8 cellular contexts compared by ENCODE assay signal in the genomic region with DNA sequence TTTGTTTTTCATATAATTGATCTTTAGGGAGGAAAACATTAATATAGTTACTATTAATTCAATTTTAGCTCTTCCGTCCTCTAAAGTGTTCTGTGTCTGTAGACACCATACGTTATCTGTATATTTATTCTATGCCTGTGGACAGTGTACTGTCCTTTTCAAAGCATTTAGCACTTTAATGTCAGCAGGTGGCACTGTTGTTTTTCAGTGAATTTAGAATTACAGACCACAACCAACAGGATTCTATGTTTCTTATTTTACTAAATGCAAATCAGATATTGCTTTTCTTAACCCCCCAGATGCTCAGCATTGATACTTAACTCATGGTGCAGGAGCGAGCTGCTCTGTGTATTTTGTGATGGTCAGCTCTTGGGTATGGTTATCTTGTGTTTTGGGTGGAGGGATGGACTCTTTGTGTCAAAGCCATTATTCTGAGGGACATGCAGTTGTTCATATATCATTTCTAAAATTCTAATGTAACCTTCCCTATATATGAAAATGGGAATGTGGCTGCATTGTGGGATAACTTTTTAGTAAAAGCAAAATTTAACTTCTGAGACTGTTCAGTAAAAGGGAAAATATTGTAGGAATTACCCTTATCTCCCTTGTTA.
DNase-seq lines count a peak whose midpoint lies in the region; ATAC-seq and TF ChIP-seq lines count a peak whose summit lies in the region.
"Had no signal": no experiment of that assay in that cellular context is flagged by ENCODE, and none has a peak within 500 bp of the region (broad histone marks: within the 10 kb centered on the region; RNA-seq: fewer than 3 reads in every experiment).

No MANE protein-coding gene starts in this region.

- H2AFZ ChIP-seq in PC-9 (no peak overlapping the region), fibroblast of lung (ENCODE audit: low read length) (no peak overlapping the region)

- H3K9me3 ChIP-seq in PC-9 (ENCODE audit: insufficient read depth, low read depth) = no peaks in the 10 kb centered on the region; the same call in 1 of the 2 replicates
- H3K9me3 ChIP-seq in fibroblast of lung (ENCODE audit: control insufficient read depth, insufficient read depth, low read depth, low read length) = no peaks in the 10 kb centered on the region

- intact Hi-C loops in PC-9 (cut with micrococcal nuclease; ENCODE audit: unreplicated experiment) (no loop called here), posterior vena cava (cut with DNase I) (no loop called here)

- no peaks in the 10 kb centered on the region for H3F3A ChIP-seq in PC-9 (ENCODE audit: insufficient read depth, low read depth)

- TF ChIP-seq CTCF in GM10266 (IDR thresholded peaks at IDR 0.05; ENCODE audit: control insufficient read depth, insufficient read depth, low read depth, missing control alignments) = peak; percentile 65
- TF ChIP-seq CTCF in PC-9 (conservative IDR thresholded peaks at IDR 0.05) = peak; percentile 65
- TF ChIP-seq CTCF in fibroblast of lung (conservative IDR thresholded peaks at IDR 0.05 in 1 of 2, IDR thresholded peaks at IDR 0.05 in 1 of 2; ENCODE audit: low read depth in 1 of 2, low read length in 2 of 2) = peak; percentile 38 to 64
- TF ChIP-seq CTCF in retinal pigment epithelial cell (conservative IDR thresholded peaks at IDR 0.05; ENCODE audit: low read depth, low read length) = peak; percentile 61

- CTCF ChIA-PET in PC-9 (lab: Charles Lee) = interaction anchor here (0.7 kb wide), 1 partner anchor 266 kb away, joined by 3 read pairs; no protein-coding TSS in a partner anchor

- H3K36me3 ChIP-seq in PC-9 (ENCODE audit: low read depth) = peaks cover 7% of the 10 kb centered on the region; the same call in 1 of the 2 replicates
- peaks cover 3% of the 10 kb centered on the region for H3K36me3 ChIP-seq in fibroblast of lung (ENCODE audit: control insufficient read depth, insufficient read depth, low read length)

- no peak overlapping the region for H3K9ac ChIP-seq in fibroblast of lung (ENCODE audit: insufficient read depth, low read length)

- POLR2A ChIA-PET in PC-9 (lab: Charles Lee; ENCODE audit: unreplicated experiment) = no interaction called here

- H3K4me1 ChIP-seq in PC-9 (replicated peaks; ENCODE audit: insufficient read depth) (no peaks in the 10 kb centered on the region), fibroblast of lung (ENCODE audit: control insufficient read depth, extremely low read depth, insufficient read depth, low read length) (no peaks in the 10 kb centered on the region)

- H3K9me2 ChIP-seq in PC-9 (ENCODE audit: insufficient read depth) = no peaks in the 10 kb centered on the region

- H3K27ac ChIP-seq in PC-9 (no peak overlapping the region), fibroblast of lung (ENCODE audit: insufficient read depth, low read length) (no peak overlapping the region)

- H3K4me2 ChIP-seq in PC-9 (no peak overlapping the region), fibroblast of lung (ENCODE audit: extremely low read depth, insufficient read depth, low read length) (no peak overlapping the region)

- no peaks in the 10 kb centered on the region for H4K20me1 ChIP-seq in PC-9 (ENCODE audit: insufficient read depth)
- H4K20me1 ChIP-seq in fibroblast of lung (ENCODE audit: control insufficient read depth, extremely low read depth, insufficient read depth, low read length) = no peaks in the 10 kb centered on the region

- H3K79me2 ChIP-seq in PC-9 (ENCODE audit: low read depth) = no peaks in the 10 kb centered on the region
- H3K79me2 ChIP-seq in fibroblast of lung (ENCODE audit: control insufficient read depth, insufficient read depth, low read length) = no peaks in the 10 kb centered on the region

- DNase-seq in GM10266 (ENCODE audit: extremely low spot score) = no peak
- DNase-seq in PC-9 = no peak
- peak; percentile 25 to 61 for DNase-seq in fibroblast of lung (ENCODE audit: low read depth in 2 of 2)
- peak; percentile 2 for DNase-seq in retinal pigment epithelial cell (ENCODE audit: low read depth)
- no peak for DNase-seq in posterior vena cava (ENCODE audit: low spot score)
- no peak for DNase-seq in NCI-H1930 (lab: John Stamatoyannopoulos, UW)
- DNase-seq: right cardiac atrium had no signal

- no TSS peak for BruUV-seq in PC-9 (replicated peaks; lab: Mats Ljungman, UMichigan)

- no peaks in the 10 kb centered on the region for H3K27me3 ChIP-seq in PC-9 (ENCODE audit: insufficient read depth, low read depth)
- no peaks in the 10 kb centered on the region for H3K27me3 ChIP-seq in fibroblast of lung (ENCODE audit: control insufficient read depth, insufficient read depth, low read length)

- peak; percentile 54 for ATAC-seq in HG03097 (IDR thresholded peaks at IDR 0.05; ENCODE audit: low FRiP score, unreplicated experiment)

- H3K4me3 ChIP-seq in PC-9 (no peak overlapping the region), fibroblast of lung (replicated peaks in 1 of 4; ENCODE audit: control extremely low read depth in 1 of 4, insufficient read depth in 1 of 4, low read depth in 3 of 4, low read length in 4 of 4) (no peak overlapping the region), retinal pigment epithelial cell (ENCODE audit: low read length) (no peak overlapping the region)

Comparison
In these comparisons a context has a peak if more than half of its experiments do, and no peak if none do; other contexts are left out.
1. DNase-seq: peak in fibroblast of lung (2 of 2) and retinal pigment epithelial cell (single experiment); none in GM10266 (single experiment), PC-9 (0 of 2), posterior vena cava (single experiment) and NCI-H1930 (0 of 2).
2. Peak in every context shown above with its lines, with median percentiles within 50 percentile points of each other: CTCF ChIP-seq.